ENCODE assay signal across 1 cellular context in genomic region chr3:170907519-170908234, GRCh38.
A peak's percentile ranks its signal among the peaks of the same experiment; 100 is the strongest.
TF ChIP-seq lines count a peak whose summit lies in the region.

No MANE protein-coding gene starts in this region.

TF ChIP-seq in HepG2, 621 proteins besides CTCF, POLR2A, EP300 and RAD21 (continued from another document and continues in another):
- peak; percentile 51; the same call in 1 of the 2 replicates for TF ChIP-seq MAX (IDR thresholded peaks at IDR 0.05)
- peak; percentile 69; the same call in 1 of the 2 replicates for TF ChIP-seq ZNF512B (CRISPR knock-in tag; IDR thresholded peaks at IDR 0.05; ENCODE audit: borderline replicate concordance)
- no peak for TF ChIP-seq STAG1 (CRISPR knock-in tag; IDR thresholded peaks at IDR 0.05)
- TF ChIP-seq ZNF879 (CRISPR knock-in tag; IDR thresholded peaks at IDR 0.05) = no peak
- TF ChIP-seq ZNF841 (CRISPR knock-in tag; IDR thresholded peaks at IDR 0.05; ENCODE audit: borderline replicate concordance) = no peak
- TF ChIP-seq TBX2 (CRISPR knock-in tag; IDR thresholded peaks at IDR 0.05; ENCODE audit: borderline replicate concordance) = no peak
- TF ChIP-seq ZSCAN31 (CRISPR knock-in tag; IDR thresholded peaks at IDR 0.05; ENCODE audit: low read depth) = 0 out of 2 replicates have a peak, but pooled peaks have one; percentile 5
- TF ChIP-seq REXO4 (CRISPR knock-in tag; IDR thresholded peaks at IDR 0.05; ENCODE audit: borderline replicate concordance) = no peak
- TF ChIP-seq ZNF34 (CRISPR knock-in tag; IDR thresholded peaks at IDR 0.05; ENCODE audit: borderline replicate concordance) = no peak
- no peak for TF ChIP-seq TIGD3 (CRISPR knock-in tag; IDR thresholded peaks at IDR 0.05; ENCODE audit: borderline replicate concordance)
- TF ChIP-seq ZNF296 (CRISPR knock-in tag; conservative IDR thresholded peaks at IDR 0.05) = no peak
- 0 out of 2 replicates have a peak, but pooled peaks have one; percentile 24 for TF ChIP-seq HIVEP1 (CRISPR knock-in tag; IDR thresholded peaks at IDR 0.05)
- no peak for TF ChIP-seq LCORL (IDR thresholded peaks at IDR 0.05)
- TF ChIP-seq LCORL (CRISPR knock-in tag; IDR thresholded peaks at IDR 0.05) = no peak
- no peak for TF ChIP-seq SOX5 (CRISPR knock-in tag; IDR thresholded peaks at IDR 0.05; ENCODE audit: borderline replicate concordance)
- TF ChIP-seq HOXA5 (CRISPR knock-in tag; IDR thresholded peaks at IDR 0.05) = no peak
- TF ChIP-seq TMF1 (CRISPR knock-in tag; IDR thresholded peaks at IDR 0.05; ENCODE audit: low read depth) = no peak
- peak in 1 of 2 experiments; percentile 9; a peak in 1 of 4 replicates for TF ChIP-seq HMGXB4 (CRISPR knock-in tag; IDR thresholded peaks at IDR 0.05; ENCODE audit: borderline replicate concordance in 1 of 2, low read depth in 1 of 2)
- TF ChIP-seq MAFG (CRISPR knock-in tag; IDR thresholded peaks at IDR 0.05) = no peak
- no peak for TF ChIP-seq HNRNPLL (IDR thresholded peaks at IDR 0.05; ENCODE audit: low read depth, low read length, poor library complexity, severe bottlenecking)
- no peak for TF ChIP-seq RERE (CRISPR knock-in tag; IDR thresholded peaks at IDR 0.05; ENCODE audit: low read depth)
- no peak for TF ChIP-seq ZSCAN5A (CRISPR knock-in tag; IDR thresholded peaks at IDR 0.05; ENCODE audit: borderline replicate concordance)
- no peak for TF ChIP-seq ZNF530 (CRISPR knock-in tag; IDR thresholded peaks at IDR 0.05; ENCODE audit: low read depth)
- TF ChIP-seq ZNF235 (CRISPR knock-in tag; IDR thresholded peaks at IDR 0.05; ENCODE audit: borderline replicate concordance) = peak; percentile 37; the same call in 1 of the 2 replicates
- TF ChIP-seq ZFP36 (IDR thresholded peaks at IDR 0.05; ENCODE audit: borderline replicate concordance, low read depth, low read length, partially characterized antibody) = no peak
- TF ChIP-seq ZNF282 (IDR thresholded peaks at IDR 0.05; ENCODE audit: partially characterized antibody) = no peak
- no peak for TF ChIP-seq ZNF318 (CRISPR knock-in tag; IDR thresholded peaks at IDR 0.05)
- no peak for TF ChIP-seq AFF4 (CRISPR knock-in tag; IDR thresholded peaks at IDR 0.05)
